In the genomic region with DNA sequence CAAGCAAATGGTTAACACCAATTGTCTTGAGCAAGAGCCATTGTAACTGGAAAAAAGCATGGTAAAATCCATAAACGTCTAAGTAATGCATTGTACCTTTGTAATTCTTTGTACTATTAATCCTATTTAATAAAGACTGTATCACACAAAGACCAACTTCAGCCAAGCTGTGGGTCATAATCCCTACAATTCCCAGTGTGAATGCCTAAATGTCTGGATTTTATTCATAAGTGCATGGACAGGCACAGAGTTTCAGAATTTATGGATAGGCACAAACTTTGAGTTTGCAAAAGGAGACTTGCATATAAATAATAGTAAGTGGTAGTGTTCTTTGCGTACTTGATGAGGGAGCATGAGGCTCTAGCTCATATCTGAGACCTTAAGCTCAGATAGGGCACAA, we compare ENCODE assay signal across 5 cellular contexts. TPM values are rescaled to one million over a fixed set of nuclear protein-coding genes. Genes with fewer than 3 reads are reported as not detected.
"Had no signal": no experiment of that assay in that cellular context is flagged by ENCODE, and none has a peak within 500 bp of the region (broad histone marks: within the 10 kb centered on the region; RNA-seq: fewer than 3 reads in every experiment).

No MANE protein-coding gene starts in this region.

- DNase-seq: H9, HFFc6, KBM-7 had no signal

- H3K4me3 ChIP-seq: GM23338 had no signal

RNA-seq across cellular contexts. Expression of gene TENM2, which starts 32.4 kb away (rescaled TPM):
- total RNA-seq: HepG2 had no signal
